ENCODE assay signal across 17 cellular contexts in the genomic region with DNA sequence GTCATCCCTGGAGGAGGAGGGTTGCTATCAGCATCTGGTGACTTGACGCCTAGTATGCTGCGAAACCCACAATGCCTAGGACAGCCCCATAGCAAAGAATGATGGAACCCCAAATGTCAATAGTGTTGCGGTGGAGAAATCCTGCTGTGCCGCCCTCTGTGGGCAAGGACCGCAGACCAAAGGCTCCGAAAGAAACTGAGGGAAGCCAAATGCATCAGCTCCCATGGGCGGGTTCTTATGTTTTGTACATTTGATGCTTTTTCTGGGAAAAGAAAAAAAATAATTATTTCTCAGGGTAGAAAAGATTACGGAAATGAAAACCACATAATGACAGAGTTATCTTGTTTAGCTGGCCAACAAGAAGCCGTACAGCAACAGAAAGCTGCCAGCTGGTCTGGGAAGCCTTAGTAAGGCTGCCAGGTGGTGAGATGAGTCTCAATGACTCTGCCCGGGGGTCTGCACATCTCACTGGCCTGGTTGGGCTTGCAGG.
DNase-seq lines count a peak whose midpoint lies in the region; ATAC-seq and TF ChIP-seq lines count a peak whose summit lies in the region.
"Had no signal": no experiment of that assay in that cellular context is flagged by ENCODE, and none has a peak within 500 bp of the region (broad histone marks: within the 10 kb centered on the region; RNA-seq: fewer than 3 reads in every experiment).

No MANE protein-coding gene starts in this region.

- peak overlapping the region; percentile 24 for H3K4me3 Mint-ChIP-seq in T-helper 2 cell treated with Interferon-gamma antibody and Interleukin-4, amounts not matched to agents 5 μg/mL and 100 μg/mL, for 36 hours
- H3K4me3 Mint-ChIP-seq in dendritic cell treated with granulocyte-macrophage colony-stimulating factor and Interleukin-4, amounts not matched to agents 40 ng/mL and 50 ng/mL, for 4 days, result no peak overlapping the region

- DNase-seq in left cardiac atrium (no peak), heart right ventricle (no peak), stromal cell of bone marrow (ENCODE audit: low read depth) (peak; percentile 37), upper lobe of right lung (no peak)
- peak; percentile 38 for DNase-seq in T-helper 2 cell treated with Interferon-gamma antibody and Interleukin-4, amounts not matched to agents 5 μg/mL and 100 μg/mL, for 36 hours (ENCODE audit: low spot score)
- DNase-seq: adrenal gland, Caco-2, gastrocnemius medialis, GM23248, KBM-7, NCI-H1105, NCI-H82, stomach had no signal

- no peaks in the 10 kb centered on the region for H3K9me3 Mint-ChIP-seq in T-helper 2 cell treated with Interferon-gamma antibody and Interleukin-4, amounts not matched to agents 5 μg/mL and 100 μg/mL, for 36 hours
- no peaks in the 10 kb centered on the region for H3K9me3 Mint-ChIP-seq in dendritic cell treated with granulocyte-macrophage colony-stimulating factor and Interleukin-4, amounts not matched to agents 40 ng/mL and 50 ng/mL, for 4 days

- H3K4me1 Mint-ChIP-seq in T-helper 2 cell treated with Interferon-gamma antibody and Interleukin-4, amounts not matched to agents 5 μg/mL and 100 μg/mL, for 36 hours (ENCODE audit: low read depth), result peaks cover 16% of the 10 kb centered on the region
- H3K4me1 Mint-ChIP-seq in dendritic cell treated with granulocyte-macrophage colony-stimulating factor and Interleukin-4, amounts not matched to agents 40 ng/mL and 50 ng/mL, for 4 days (ENCODE audit: low read depth), result peaks cover 15% of the 10 kb centered on the region

- H3K27me3 ChIP-seq in heart right ventricle (peaks cover 0 to 15% (median 0%) of the 10 kb centered on the region in 7 donors), upper lobe of right lung (no peaks in the 10 kb centered on the region)
- H3K27me3 ChIP-seq: adrenal gland, gastrocnemius medialis, stomach had no signal

- H3K36me3 Mint-ChIP-seq in T-helper 2 cell treated with Interferon-gamma antibody and Interleukin-4, amounts not matched to agents 5 μg/mL and 100 μg/mL, for 36 hours (ENCODE audit: low read depth), result no peaks in the 10 kb centered on the region
- H3K36me3 Mint-ChIP-seq in dendritic cell treated with granulocyte-macrophage colony-stimulating factor and Interleukin-4, amounts not matched to agents 40 ng/mL and 50 ng/mL, for 4 days (ENCODE audit: low read depth), result no peaks in the 10 kb centered on the region

- H3K9me3 ChIP-seq in heart right ventricle, result no peaks in the 10 kb centered on the region
- no peaks in the 10 kb centered on the region for H3K9me3 ChIP-seq in upper lobe of right lung
- H3K9me3 ChIP-seq: adrenal gland, Caco-2, gastrocnemius medialis, stomach had no signal

- no peak overlapping the region for H3K27ac ChIP-seq in heart right ventricle
- H3K27ac ChIP-seq in upper lobe of right lung, result no peak overlapping the region
- H3K27ac ChIP-seq: adrenal gland, gastrocnemius medialis, GM23248, stomach, VCaP had no signal

- 76 to 81% methylated on average over 10 of the region's 10 CpGs for WGBS in heart right ventricle, 2 donors

- TF ChIP-seq CTCF in heart right ventricle (IDR thresholded peaks at IDR 0.05) (no peak), upper lobe of right lung (IDR thresholded peaks at IDR 0.05) (no peak)

- H3K27ac Mint-ChIP-seq in T-helper 2 cell treated with Interferon-gamma antibody and Interleukin-4, amounts not matched to agents 5 μg/mL and 100 μg/mL, for 36 hours, result no peak overlapping the region
- H3K27ac Mint-ChIP-seq in dendritic cell treated with granulocyte-macrophage colony-stimulating factor and Interleukin-4, amounts not matched to agents 40 ng/mL and 50 ng/mL, for 4 days, result peak overlapping the region; percentile 72

- peaks cover 2% of the 10 kb centered on the region for H3K27me3 Mint-ChIP-seq in T-helper 2 cell treated with Interferon-gamma antibody and Interleukin-4, amounts not matched to agents 5 μg/mL and 100 μg/mL, for 36 hours (ENCODE audit: low read depth)
- peaks cover 2% of the 10 kb centered on the region for H3K27me3 Mint-ChIP-seq in dendritic cell treated with granulocyte-macrophage colony-stimulating factor and Interleukin-4, amounts not matched to agents 40 ng/mL and 50 ng/mL, for 4 days

- intact Hi-C loops in left cardiac atrium (cut with DNase I), result no loop called here
- intact Hi-C loops in heart right ventricle (cut with DNase I), result no loop called here
- intact Hi-C loops in dendritic cell treated with granulocyte-macrophage colony-stimulating factor and Interleukin-4, amounts not matched to agents 40 ng/mL and 50 ng/mL, for 4 days (cut with micrococcal nuclease), result no loop called here
- intact Hi-C loops in upper lobe of right lung (cut with DNase I), result no loop called here

- H3K4me1 ChIP-seq in heart right ventricle (peaks cover 0 to 7% (median 0%) of the 10 kb centered on the region in 9 donors), upper lobe of right lung (no peaks in the 10 kb centered on the region)
- H3K4me1 ChIP-seq: adrenal gland, Caco-2, gastrocnemius medialis, stomach had no signal

- ATAC-seq in left cardiac atrium, result peak; percentile 34 to 59
- ATAC-seq in heart right ventricle, result no peak
- no peak for ATAC-seq in HG02571 (IDR thresholded peaks at IDR 0.05; ENCODE audit: unreplicated experiment)
- ATAC-seq in upper lobe of right lung, result no peak
- no peak for ATAC-seq in HG03442 (IDR thresholded peaks at IDR 0.05; ENCODE audit: unreplicated experiment)
- ATAC-seq: gastrocnemius medialis had no signal

- H3K36me3 ChIP-seq in heart right ventricle (no peaks in the 10 kb centered on the region), upper lobe of right lung (no peaks in the 10 kb centered on the region)
- H3K36me3 ChIP-seq: adrenal gland, gastrocnemius medialis, stomach had no signal

- H3K4me3 ChIP-seq in heart right ventricle, result no peak overlapping the region
- H3K4me3 ChIP-seq in upper lobe of right lung, result no peak overlapping the region
- H3K4me3 ChIP-seq: adrenal gland, gastrocnemius medialis, GM23248, stomach had no signal

Comparison
In these comparisons a context has a peak if more than half of its experiments do, and no peak if none do; other contexts are left out.
1. ATAC-seq: peak in left cardiac atrium (2 of 2); none in heart right ventricle (0 of 8), HG02571 (single experiment), upper lobe of right lung (single experiment) and HG03442 (single experiment).
2. DNase-seq: peak in T-helper 2 cell treated with Interferon-gamma antibody and Interleukin-4, amounts not matched to agents 5 μg/mL and 100 μg/mL, for 36 hours (single experiment) and stromal cell of bone marrow (single experiment); none in left cardiac atrium (single experiment), heart right ventricle (0 of 2) and upper lobe of right lung (single experiment).